In the genomic region with DNA sequence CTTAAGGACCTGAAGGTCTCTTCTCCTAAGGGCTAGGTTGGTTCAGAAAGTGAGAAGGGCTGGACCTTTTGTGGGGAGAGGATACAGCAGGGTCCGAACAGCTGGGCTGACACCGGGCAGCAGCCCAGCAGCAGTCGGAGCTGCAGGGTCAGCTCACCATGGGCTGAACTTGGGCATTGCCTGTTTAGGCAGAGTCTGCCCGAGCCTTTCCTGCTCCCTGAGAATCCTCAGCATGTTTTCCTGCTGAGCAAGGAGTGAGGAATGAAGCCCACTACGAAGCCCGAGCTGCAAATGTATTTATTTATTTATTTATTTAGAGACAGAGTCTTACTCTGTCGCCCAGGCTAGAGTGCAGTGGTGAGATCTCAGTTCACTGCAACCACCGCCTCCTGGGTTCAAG, we compare ENCODE assay signal across 11 cellular contexts.
DNase-seq lines count a peak whose midpoint lies in the region; ATAC-seq and TF ChIP-seq lines count a peak whose summit lies in the region.
"Had no signal": no experiment of that assay in that cellular context is flagged by ENCODE, and none has a peak within 500 bp of the region (broad histone marks: within the 10 kb centered on the region; RNA-seq: fewer than 3 reads in every experiment).

No MANE protein-coding gene starts in this region.

- H3K36me3 ChIP-seq in mucosa of stomach (ENCODE audit: control insufficient read depth, insufficient read depth, low read length) (no peaks in the 10 kb centered on the region), tibial nerve (no peaks in the 10 kb centered on the region)

- TF ChIP-seq CTCF in tibial nerve (IDR thresholded peaks at IDR 0.05), result no peak

- TF ChIP-seq POLR2A in tibial nerve (IDR thresholded peaks at IDR 0.05), result no peak

- CTCF ChIA-PET in activated CD4-positive, alpha-beta T cell treated with anti-CD3 and anti-CD28 coated beads for 36 hours (lab: Charles Lee), result interaction anchor here (0.7 to 1.1 kb wide), 5 partner anchors 15 to 55 kb away, joined by 3 to 4 read pairs (median 3); no protein-coding TSS in a partner anchor

- peak overlapping the region; percentile 18 for H3K9ac ChIP-seq in mucosa of stomach (ENCODE audit: low read length)

- DNase-seq in activated CD4-positive, alpha-beta T cell treated with anti-CD3 and anti-CD28 coated beads for 36 hours, result no peak
- no peak for DNase-seq in activated CD4-positive, alpha-beta T cell treated with anti-CD3 and anti-CD28 coated beads, Interleukin-2, amount 50 U/mL, for 1 hour
- no peak for DNase-seq in central memory CD8-positive, alpha-beta T cell (ENCODE audit: low spot score in 2 of 2)
- DNase-seq in tibial nerve (ENCODE audit: low spot score in 2 of 2) (no peak), left colon (no peak), NOMO-1 (lab: John Stamatoyannopoulos, UW; ENCODE audit: unreplicated experiment in 2 of 2) (no peak)
- DNase-seq: naive thymus-derived CD8-positive, alpha-beta T cell; NCI-H1694; T1000 had no signal

- POLR2A ChIA-PET in activated CD4-positive, alpha-beta T cell treated with anti-CD3 and anti-CD28 coated beads for 36 hours (lab: Charles Lee), result no interaction called here

- TF ChIP-seq EP300 in tibial nerve (IDR thresholded peaks at IDR 0.05), result no peak

- peaks cover 24% of the 10 kb centered on the region for H3K4me1 ChIP-seq in mucosa of stomach (ENCODE audit: control insufficient read depth, insufficient read depth, low read length)
- peaks cover 4 to 82% (median 44%) of the 10 kb centered on the region in 4 donors for H3K4me1 ChIP-seq in tibial nerve

- H3K4me3 ChIP-seq in mucosa of stomach (ENCODE audit: low read length) (no peak overlapping the region), tibial nerve (no peak overlapping the region)

- H3K27ac ChIP-seq in tibial nerve, result peak overlapping the region; percentile 71 to 94 (median 81)

- 27 to 38% methylated on average over 8 of the region's 8 CpGs for WGBS in tibial nerve, 2 donors

- ATAC-seq in activated CD4-positive, alpha-beta T cell treated with anti-CD3 and anti-CD28 coated beads for 36 hours, result no peak
- no peak for ATAC-seq in central memory CD8-positive, alpha-beta T cell (replicated peaks; ENCODE audit: extremely low read depth, poor library complexity, severe bottlenecking)
- ATAC-seq in HG03342 (IDR thresholded peaks at IDR 0.05; ENCODE audit: unreplicated experiment), result no peak
- ATAC-seq in left colon, result no peak
- ATAC-seq: naive thymus-derived CD8-positive, alpha-beta T cell had no signal

- H3K9me3 ChIP-seq in mucosa of stomach (ENCODE audit: control insufficient read depth, low read length) (no peaks in the 10 kb centered on the region), tibial nerve (no peaks in the 10 kb centered on the region)

- H3K27me3 ChIP-seq in mucosa of stomach (ENCODE audit: control insufficient read depth, insufficient read depth, low read length) (no peaks in the 10 kb centered on the region), tibial nerve (no peaks in the 10 kb centered on the region)

- no peaks in the 10 kb centered on the region for H3K9me3 Mint-ChIP-seq in activated CD4-positive, alpha-beta T cell treated with anti-CD3 and anti-CD28 coated beads for 36 hours (ENCODE audit: low read depth)
- no peaks in the 10 kb centered on the region for H3K9me3 Mint-ChIP-seq in central memory CD8-positive, alpha-beta T cell
- H3K9me3 Mint-ChIP-seq: naive thymus-derived CD8-positive, alpha-beta T cell had no signal

- intact Hi-C loops in activated CD4-positive, alpha-beta T cell treated with anti-CD3 and anti-CD28 coated beads for 36 hours (cut with DNase I, micrococcal nuclease), result no loop called here
- intact Hi-C loops in left colon (cut with DNase I, micrococcal nuclease), result no loop called here

- peak overlapping the region; percentile 9 for H3K27ac Mint-ChIP-seq in activated CD4-positive, alpha-beta T cell treated with anti-CD3 and anti-CD28 coated beads for 36 hours
- H3K27ac Mint-ChIP-seq in central memory CD8-positive, alpha-beta T cell (ENCODE audit: low read depth), result peak overlapping the region; percentile 49

- peaks cover 18% of the 10 kb centered on the region for H3K36me3 Mint-ChIP-seq in activated CD4-positive, alpha-beta T cell treated with anti-CD3 and anti-CD28 coated beads for 36 hours (ENCODE audit: low read depth)
- H3K36me3 Mint-ChIP-seq in central memory CD8-positive, alpha-beta T cell (ENCODE audit: insufficient read depth), result peaks cover 27% of the 10 kb centered on the region

- no peaks in the 10 kb centered on the region for H3K27me3 Mint-ChIP-seq in activated CD4-positive, alpha-beta T cell treated with anti-CD3 and anti-CD28 coated beads for 36 hours
- no peaks in the 10 kb centered on the region for H3K27me3 Mint-ChIP-seq in central memory CD8-positive, alpha-beta T cell
- H3K27me3 Mint-ChIP-seq: naive thymus-derived CD8-positive, alpha-beta T cell had no signal

- no peak overlapping the region for H3K4me3 Mint-ChIP-seq in activated CD4-positive, alpha-beta T cell treated with anti-CD3 and anti-CD28 coated beads for 36 hours
- H3K4me3 Mint-ChIP-seq in central memory CD8-positive, alpha-beta T cell, result no peak overlapping the region
- H3K4me3 Mint-ChIP-seq: naive thymus-derived CD8-positive, alpha-beta T cell had no signal

- H3K4me1 Mint-ChIP-seq in activated CD4-positive, alpha-beta T cell treated with anti-CD3 and anti-CD28 coated beads for 36 hours, result peaks cover 43% of the 10 kb centered on the region
- peaks cover 45% of the 10 kb centered on the region for H3K4me1 Mint-ChIP-seq in central memory CD8-positive, alpha-beta T cell
